Comparison of ENCODE assay signal across 3 cellular contexts in genomic region chr9:41150116-41150515, GRCh38. TPM values are rescaled to one million over a fixed set of nuclear protein-coding genes. Genes with fewer than 3 reads are reported as not detected.
"Had no signal": no experiment of that assay in that cellular context is flagged by ENCODE, and none has a peak within 500 bp of the region (broad histone marks: within the 10 kb centered on the region; RNA-seq: fewer than 3 reads in every experiment).

No MANE protein-coding gene starts in this region.

RNA-seq across cellular contexts. Expression of gene FOXD4L6, which starts 21.6 kb away (rescaled TPM):
- total RNA-seq: HT-29, IMR-90 had no signal
- polyA plus RNA-seq: GM23248, IMR-90 had no signal
